ENCODE assay signal across 34 cellular contexts in the genomic region with DNA sequence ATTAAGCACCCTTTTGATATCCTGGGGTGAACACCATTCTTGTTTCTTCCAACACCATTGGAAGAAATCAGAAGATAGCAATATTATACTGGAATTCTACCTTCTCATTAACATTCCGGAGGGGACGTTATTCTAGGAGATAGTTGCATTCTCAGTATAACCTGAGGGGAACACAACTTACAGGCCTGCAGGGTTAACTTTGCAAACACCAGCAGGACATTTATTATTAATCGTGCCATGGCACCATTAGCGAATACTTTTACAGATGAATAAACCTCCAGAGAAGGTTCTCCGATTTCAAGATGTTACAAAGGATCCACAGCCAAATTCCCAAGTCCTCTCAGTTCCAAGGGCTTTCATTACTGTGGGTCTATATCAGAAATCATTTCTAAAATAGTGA.
"Had no signal": no experiment of that assay in that cellular context is flagged by ENCODE, and none has a peak within 500 bp of the region (broad histone marks: within the 10 kb centered on the region; RNA-seq: fewer than 3 reads in every experiment).

No MANE protein-coding gene starts in this region.

- H3K4me3 Mint-ChIP-seq: activated naive CD4-positive, alpha-beta T cell treated with anti-CD3 and anti-CD28 coated beads for 36 hours; activated naive CD4-positive, alpha-beta T cell treated with anti-CD3 and anti-CD28 coated beads, Interleukin-2, amount 10 ng/mL, durations not matched to agents 7 days and 5 days; activated naive CD4-positive, alpha-beta T cell treated with anti-CD3 and anti-CD28 coated beads, Interleukin-2, amount 50 U/mL, for 24 hours; activated naive CD8-positive, alpha-beta T cell; activated naive CD8-positive, alpha-beta T cell treated with anti-CD3 and anti-CD28 coated beads for 36 hours; activated naive CD8-positive, alpha-beta T cell treated with anti-CD3 and anti-CD28 coated beads, Interleukin-2, amount 10 ng/mL, durations not matched to agents 7 days and 5 days; activated naive CD8-positive, alpha-beta T cell treated with anti-CD3 and anti-CD28 coated beads, Interleukin-2, amount 50 U/mL, for 24 hours; activated T-cell treated with anti-CD3 and anti-CD28 coated beads, Interleukin-2, amount 50 U/mL, for 24 hours; activated T-cell treated with anti-CD3 and anti-CD28 coated beads, Interleukin-2, amount 50 U/mL, for 4 hours; activated T-cell treated with anti-CD3 and anti-CD28 coated beads, Interleukin-2, amount 50 U/mL, for 72 hours; activated T-helper 1 cell treated with anti-CD3 and anti-CD28 coated beads, Interleukin-12 subunit alpha, Interleukin-12 subunit beta, Interleukin-2, Interleukin-4 antibody, amounts not matched to agents 30 ng/mL and 10 ng/mL and 1 ng/mL, durations not matched to agents 14 hours and 24 hours and 36 hours; activated T-helper 17 cell treated with anti-CD3 and anti-CD28 coated beads, Interleukin-2, amount 50 U/mL, for 72 hours; brain; central memory CD8-positive, alpha-beta T cell had no signal

- H3K36me3 Mint-ChIP-seq: activated naive CD4-positive, alpha-beta T cell treated with anti-CD3 and anti-CD28 coated beads, Interleukin-2, amount 10 ng/mL, durations not matched to agents 7 days and 5 days; activated naive CD4-positive, alpha-beta T cell treated with anti-CD3 and anti-CD28 coated beads, Interleukin-2, amount 50 U/mL, for 24 hours; activated naive CD4-positive, alpha-beta T cell treated with anti-CD3 and anti-CD28 coated beads, Interleukin-2, amount 50 U/mL, for 72 hours; activated naive CD8-positive, alpha-beta T cell; activated naive CD8-positive, alpha-beta T cell treated with anti-CD3 and anti-CD28 coated beads for 36 hours; activated naive CD8-positive, alpha-beta T cell treated with anti-CD3 and anti-CD28 coated beads, Interleukin-2, amount 10 ng/mL, durations not matched to agents 7 days and 5 days had no signal

- H3K27me3 Mint-ChIP-seq: brain had no signal

- H3K4me1 Mint-ChIP-seq: activated naive CD4-positive, alpha-beta T cell treated with anti-CD3 and anti-CD28 coated beads, Interleukin-2, amount 10 ng/mL, durations not matched to agents 7 days and 5 days; activated naive CD4-positive, alpha-beta T cell treated with anti-CD3 and anti-CD28 coated beads, Interleukin-2, amount 50 U/mL, for 24 hours; activated naive CD8-positive, alpha-beta T cell treated with anti-CD3 and anti-CD28 coated beads for 36 hours; activated naive CD8-positive, alpha-beta T cell treated with anti-CD3 and anti-CD28 coated beads, Interleukin-2, amount 10 ng/mL, durations not matched to agents 7 days and 5 days; activated naive CD8-positive, alpha-beta T cell treated with anti-CD3 and anti-CD28 coated beads, Interleukin-2, amount 50 U/mL, for 24 hours; activated T-helper 17 cell treated with anti-CD3 and anti-CD28 coated beads, Interleukin-2, amount 50 U/mL, for 72 hours; central memory CD8-positive, alpha-beta T cell had no signal

- ATAC-seq: activated naive CD4-positive, alpha-beta T cell treated with anti-CD3 and anti-CD28 coated beads, Interleukin-2, amount 50 U/mL, for 72 hours; activated naive CD8-positive, alpha-beta T cell treated with anti-CD3 and anti-CD28 coated beads, Interleukin-2, amount 50 U/mL, for 24 hours; activated T-cell treated with anti-CD3 and anti-CD28 coated beads, Interleukin-2, amount 50 U/mL, for 4 hours; activated T-cell treated with anti-CD3 and anti-CD28 coated beads, Interleukin-2, amount 50 U/mL, for 72 hours; activated T-helper 17 cell treated with anti-CD3 and anti-CD28 coated beads, Interleukin-2, amount 50 U/mL, for 72 hours; body of pancreas had no signal

- H3K27ac Mint-ChIP-seq: activated naive CD4-positive, alpha-beta T cell treated with anti-CD3 and anti-CD28 coated beads for 36 hours; activated naive CD4-positive, alpha-beta T cell treated with anti-CD3 and anti-CD28 coated beads, Interleukin-2, amount 10 ng/mL, durations not matched to agents 7 days and 5 days; activated naive CD4-positive, alpha-beta T cell treated with anti-CD3 and anti-CD28 coated beads, Interleukin-2, amount 50 U/mL, for 24 hours; activated naive CD4-positive, alpha-beta T cell treated with anti-CD3 and anti-CD28 coated beads, Interleukin-2, amount 50 U/mL, for 72 hours; activated naive CD8-positive, alpha-beta T cell; activated naive CD8-positive, alpha-beta T cell treated with anti-CD3 and anti-CD28 coated beads for 36 hours; activated naive CD8-positive, alpha-beta T cell treated with anti-CD3 and anti-CD28 coated beads, Interleukin-2, amount 10 ng/mL, durations not matched to agents 7 days and 5 days; activated naive CD8-positive, alpha-beta T cell treated with anti-CD3 and anti-CD28 coated beads, Interleukin-2, amount 50 U/mL, for 24 hours; activated T-cell treated with anti-CD3 and anti-CD28 coated beads, Interleukin-2, amount 50 U/mL, for 24 hours; activated T-cell treated with anti-CD3 and anti-CD28 coated beads, Interleukin-2, amount 50 U/mL, for 72 hours; activated T-helper 1 cell treated with anti-CD3 and anti-CD28 coated beads, Interleukin-12 subunit alpha, Interleukin-12 subunit beta, Interleukin-2, Interleukin-4 antibody, amounts not matched to agents 30 ng/mL and 10 ng/mL and 1 ng/mL, durations not matched to agents 14 hours and 24 hours and 36 hours; activated T-helper 17 cell treated with anti-CD3 and anti-CD28 coated beads, Interleukin-2, amount 50 U/mL, for 72 hours; activated T-helper 2 cell treated with anti-CD3 and anti-CD28 coated beads, Interferon-gamma antibody, Interleukin-2, Interleukin-4, amounts not matched to agents 10 μg/mL and 5 μg/mL and 100 μg/mL, durations not matched to agents 14 hours and 24 hours and 36 hours; brain had no signal

- H3K9me3 Mint-ChIP-seq: activated naive CD4-positive, alpha-beta T cell treated with anti-CD3 and anti-CD28 coated beads for 36 hours; activated naive CD4-positive, alpha-beta T cell treated with anti-CD3 and anti-CD28 coated beads, Interleukin-2, amount 10 ng/mL, durations not matched to agents 7 days and 5 days; activated naive CD4-positive, alpha-beta T cell treated with anti-CD3 and anti-CD28 coated beads, Interleukin-2, amount 50 U/mL, for 24 hours; activated naive CD4-positive, alpha-beta T cell treated with anti-CD3 and anti-CD28 coated beads, Interleukin-2, amount 50 U/mL, for 72 hours; activated naive CD8-positive, alpha-beta T cell treated with anti-CD3 and anti-CD28 coated beads for 36 hours; activated naive CD8-positive, alpha-beta T cell treated with anti-CD3 and anti-CD28 coated beads, Interleukin-2, amount 10 ng/mL, durations not matched to agents 7 days and 5 days; activated naive CD8-positive, alpha-beta T cell treated with anti-CD3 and anti-CD28 coated beads, Interleukin-2, amount 50 U/mL, for 24 hours; activated T-cell treated with anti-CD3 and anti-CD28 coated beads, Interleukin-2, amount 50 U/mL, for 24 hours; activated T-cell treated with anti-CD3 and anti-CD28 coated beads, Interleukin-2, amount 50 U/mL, for 4 hours; activated T-cell treated with anti-CD3 and anti-CD28 coated beads, Interleukin-2, amount 50 U/mL, for 72 hours; activated T-helper 1 cell treated with anti-CD3 and anti-CD28 coated beads, Interleukin-12 subunit alpha, Interleukin-12 subunit beta, Interleukin-2, Interleukin-4 antibody, amounts not matched to agents 30 ng/mL and 10 ng/mL and 1 ng/mL, durations not matched to agents 14 hours and 24 hours and 36 hours; activated T-helper 17 cell treated with anti-CD3 and anti-CD28 coated beads, Interleukin-2, amount 50 U/mL, for 72 hours; activated T-helper 2 cell treated with anti-CD3 and anti-CD28 coated beads, Interferon-gamma antibody, Interleukin-2, Interleukin-4, amounts not matched to agents 10 μg/mL and 5 μg/mL and 100 μg/mL, durations not matched to agents 14 hours and 24 hours and 36 hours; brain; central memory CD8-positive, alpha-beta T cell had no signal

- DNase-seq: activated effector memory CD4-positive, alpha-beta T cell treated with anti-CD3 and anti-CD28 coated beads, Interleukin-2, amount 50 U/mL, for 16 hours; activated effector memory CD4-positive, alpha-beta T cell treated with Interleukin-2 at 50 U/mL for 16 hours; activated gamma-delta T cell; activated gamma-delta T cell treated with Interleukin-2 at 50 U/mL for 16 hours; activated naive CD4-positive, alpha-beta T cell; activated naive CD4-positive, alpha-beta T cell treated with anti-CD3 and anti-CD28 coated beads for 36 hours; activated naive CD4-positive, alpha-beta T cell treated with anti-CD3 and anti-CD28 coated beads, Interleukin-2, amount 10 ng/mL, durations not matched to agents 7 days and 5 days; activated naive CD4-positive, alpha-beta T cell treated with anti-CD3 and anti-CD28 coated beads, Interleukin-2, amount 50 U/mL, for 16 hours; activated naive CD4-positive, alpha-beta T cell treated with Interleukin-2 at 50 U/mL for 16 hours; activated naive CD8-positive, alpha-beta T cell treated with anti-CD3 and anti-CD28 coated beads for 36 hours; activated naive CD8-positive, alpha-beta T cell treated with anti-CD3 and anti-CD28 coated beads, Interleukin-2, amount 10 ng/mL, durations not matched to agents 7 days and 5 days; activated naive CD8-positive, alpha-beta T cell treated with anti-CD3 and anti-CD28 coated beads, Interleukin-2, amount 50 U/mL, for 24 hours; activated T-cell treated with anti-CD3 and anti-CD28 coated beads, Interleukin-2, amount 50 U/mL, for 24 hours; activated T-cell treated with anti-CD3 and anti-CD28 coated beads, Interleukin-2, amount 50 U/mL, for 4 hours; activated T-cell treated with anti-CD3 and anti-CD28 coated beads, Interleukin-2, amount 50 U/mL, for 48 hours; activated T-cell treated with anti-CD3 and anti-CD28 coated beads, Interleukin-2, amount 50 U/mL, for 72 hours; adrenal gland; amniotic stem cell; amygdala; anterior cingulate cortex; aorta; body of pancreas; brain microvascular endothelial cell; caudate nucleus; central memory CD4-positive, alpha-beta T cell; cerebellar nuclear complex had no signal
